Comparison of ENCODE assay signal across 25 cellular contexts in genomic region chr5:76086060-76086459, GRCh38. TPM values are rescaled to one million over a fixed set of nuclear protein-coding genes. Genes with fewer than 3 reads are reported as not detected.
DNase-seq lines count a peak whose midpoint lies in the region; ATAC-seq and TF ChIP-seq lines count a peak whose summit lies in the region.
"Had no signal": no experiment of that assay in that cellular context is flagged by ENCODE, and none has a peak within 500 bp of the region (broad histone marks: within the 10 kb centered on the region; RNA-seq: fewer than 3 reads in every experiment).

No MANE protein-coding gene starts in this region.

- no peak overlapping the region for H3K4me3 ChIP-seq in neural progenitor cell
- H3K4me3 ChIP-seq: GM23248, PC-9, SJCRH30 had no signal

- H3K4me1 Mint-ChIP-seq in activated T-helper 17 cell treated with anti-CD3 and anti-CD28 coated beads, Interleukin-2, amount 50 U/mL, for 72 hours, result peaks cover 5% of the 10 kb centered on the region
- H3K4me1 Mint-ChIP-seq in neural progenitor cell (peaks cover 33% of the 10 kb centered on the region), chondrocyte (ENCODE audit: low read depth) (peaks cover 24% of the 10 kb centered on the region)

- no peak for ATAC-seq in activated T-helper 17 cell treated with anti-CD3 and anti-CD28 coated beads, Interleukin-2, amount 50 U/mL, for 72 hours (replicated peaks)
- ATAC-seq: Right ventricle myocardium inferior had no signal

- H3K4me2 ChIP-seq in neural progenitor cell, result no peak overlapping the region
- H3K4me2 ChIP-seq: PC-9 had no signal

- no peaks in the 10 kb centered on the region for H3K9me3 ChIP-seq in neural progenitor cell (ENCODE audit: low read depth)
- H3K9me3 ChIP-seq: SJCRH30 had no signal

- H3K27me3 ChIP-seq in neural progenitor cell, result peaks cover 80% of the 10 kb centered on the region
- H3K27me3 ChIP-seq: SJCRH30 had no signal

- H2AFZ ChIP-seq in neural progenitor cell (replicated peaks), result no peak overlapping the region
- H2AFZ ChIP-seq: GM23248, PC-9 had no signal

- peaks cover 31% of the 10 kb centered on the region for H4K20me1 ChIP-seq in neural progenitor cell (ENCODE audit: low read depth)

- H3K27me3 Mint-ChIP-seq in activated T-helper 17 cell treated with anti-CD3 and anti-CD28 coated beads, Interleukin-2, amount 50 U/mL, for 72 hours, result peaks cover 44% of the 10 kb centered on the region
- H3K27me3 Mint-ChIP-seq in neural progenitor cell (ENCODE audit: insufficient read depth, low read depth), result peaks cover 19% of the 10 kb centered on the region
- H3K27me3 Mint-ChIP-seq in chondrocyte (ENCODE audit: low read depth), result peaks cover 54% of the 10 kb centered on the region

- TF ChIP-seq CTCF in neural progenitor cell (IDR thresholded peaks at IDR 0.05) (no peak), chondrocyte (IDR thresholded peaks at IDR 0.05) (no peak)

- peaks cover 23% of the 10 kb centered on the region for H3K4me1 ChIP-seq in neural progenitor cell
- H3K4me1 ChIP-seq: SJCRH30 had no signal

- peak overlapping the region; percentile 62 for H3K4me3 Mint-ChIP-seq in activated T-helper 17 cell treated with anti-CD3 and anti-CD28 coated beads, Interleukin-2, amount 50 U/mL, for 72 hours
- peak overlapping the region; percentile 88 for H3K4me3 Mint-ChIP-seq in neural progenitor cell
- H3K4me3 Mint-ChIP-seq in chondrocyte (ENCODE audit: unreplicated experiment), result no peak overlapping the region

- H3K9ac ChIP-seq in neural progenitor cell, result no peak overlapping the region
- H3K9ac ChIP-seq: GM23248, KMS-11 had no signal

- no peaks in the 10 kb centered on the region for H3K79me2 ChIP-seq in neural progenitor cell (ENCODE audit: low read depth)

- H3K27ac ChIP-seq in neural progenitor cell, result no peak overlapping the region
- H3K27ac ChIP-seq: 22Rv1, GM23248, KMS-11, PC-9, SJCRH30 had no signal

- no peaks in the 10 kb centered on the region for H3K36me3 Mint-ChIP-seq in activated T-helper 17 cell treated with anti-CD3 and anti-CD28 coated beads, Interleukin-2, amount 50 U/mL, for 72 hours (ENCODE audit: low read depth)
- H3K36me3 Mint-ChIP-seq in neural progenitor cell (peaks cover 2% of the 10 kb centered on the region), chondrocyte (ENCODE audit: low read depth) (no peaks in the 10 kb centered on the region)

- DNase-seq in NCI-H748 (lab: John Stamatoyannopoulos, UW; ENCODE audit: unreplicated experiment) (peak; percentile 11), NCI-H748 treated with DMSO at 0.1 percent for 48 hours (lab: John Stamatoyannopoulos, UW) (no peak), NCI-H524 treated with DMSO at 0.1 percent for 48 hours (lab: John Stamatoyannopoulos, UW) (peak; percentile 50), neural progenitor cell (ENCODE audit: low spot score) (no peak), SW 1271 (lab: John Stamatoyannopoulos, UW) (no peak), chondrocyte (ENCODE audit: low spot score) (no peak), HUDEP-2 (lab: John Stamatoyannopoulos, UW; ENCODE audit: unreplicated experiment in 76 of 76) (no peak)
- DNase-seq: ACHN, Calu3, GM23248, H9, IMR-90, NCI-H1048, NCI-H1417, NCI-H1694, NCI-H2029 treated with DMSO at 0.1 percent for 48 hours, NCI-H2227 treated with DMSO at 0.1 percent for 48 hours, NCI-H774, PC-9, SJCRH30 had no signal

- no peaks in the 10 kb centered on the region for H3K36me3 ChIP-seq in neural progenitor cell
- H3K36me3 ChIP-seq: SJCRH30 had no signal

- no peaks in the 10 kb centered on the region for H3K9me3 Mint-ChIP-seq in activated T-helper 17 cell treated with anti-CD3 and anti-CD28 coated beads, Interleukin-2, amount 50 U/mL, for 72 hours
- H3K9me3 Mint-ChIP-seq in neural progenitor cell, result peaks cover 3% of the 10 kb centered on the region
- no peaks in the 10 kb centered on the region for H3K9me3 Mint-ChIP-seq in chondrocyte (ENCODE audit: low read depth)

- no peak overlapping the region for H3K27ac Mint-ChIP-seq in activated T-helper 17 cell treated with anti-CD3 and anti-CD28 coated beads, Interleukin-2, amount 50 U/mL, for 72 hours
- H3K27ac Mint-ChIP-seq in neural progenitor cell, result no peak overlapping the region
- no peak overlapping the region for H3K27ac Mint-ChIP-seq in chondrocyte (ENCODE audit: unreplicated experiment)
- H3K27ac Mint-ChIP-seq: H9 had no signal

- peaks cover 27% of the 10 kb centered on the region for H3F3A ChIP-seq in neural progenitor cell (ENCODE audit: low read depth)

RNA-seq across cellular contexts. Expression of gene SV2C, which starts 2.9 kb away (rescaled TPM):
- total RNA-seq in activated T-helper 17 cell treated with anti-CD3 and anti-CD28 coated beads, Interleukin-2, amount 50 U/mL, for 72 hours, result under 1 TPM; 0.13 to 0.45 TPM
- 0.06 and 0.15 TPM in 2 replicates for total RNA-seq in neural progenitor cell (ENCODE audit: low replicate concordance)
- 0.02 TPM in 1 of 3 replicates, not detected in the others for total RNA-seq in chondrocyte
- total RNA-seq: GM23248, IMR-90, NCI-H460, PC-9, SJCRH30 had no signal

Comparison
In these comparisons a context has a peak if more than half of its experiments do, and no peak if none do; other contexts are left out.
1. DNase-seq: peak in NCI-H748 (single experiment) and NCI-H524 treated with DMSO at 0.1 percent for 48 hours (single experiment); none in NCI-H748 treated with DMSO at 0.1 percent for 48 hours (single experiment), neural progenitor cell (single experiment), SW 1271 (0 of 2), chondrocyte (single experiment) and HUDEP-2 (0 of 76).